Comparison of ENCODE assay signal across 1 cellular context in the genomic region with DNA sequence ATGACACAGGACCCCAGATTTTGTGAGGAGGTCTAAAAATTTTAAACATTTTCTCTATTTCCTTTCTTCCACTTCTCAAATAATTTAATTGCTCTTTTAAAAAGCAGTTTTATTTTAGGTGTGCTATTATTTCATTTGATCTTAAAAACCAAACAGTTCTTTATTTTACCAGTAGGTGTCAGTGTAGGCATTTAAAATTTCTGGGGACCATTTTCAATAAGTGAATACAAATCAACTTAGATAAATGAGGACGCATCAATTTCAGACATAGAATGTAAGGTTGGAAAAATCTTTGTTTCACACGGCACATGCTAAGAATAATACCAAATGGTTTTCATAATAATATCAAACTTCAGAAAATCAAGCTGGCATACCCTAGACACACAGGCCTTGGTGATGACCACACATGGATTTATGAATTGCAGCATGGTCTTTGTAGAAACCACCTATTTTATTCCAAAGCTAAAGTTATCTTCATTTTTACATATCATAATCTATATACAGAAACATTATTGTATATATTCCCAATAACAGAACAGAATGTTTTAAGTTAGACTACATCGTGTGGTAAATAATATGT.
A peak's percentile ranks its signal among the peaks of the same experiment; 100 is the strongest.
TF ChIP-seq lines count a peak whose summit lies in the region.

No MANE protein-coding gene starts in this region.

TF ChIP-seq in K562, 482 proteins besides CTCF, POLR2A, EP300 and RAD21 (continued from another document):
- TF ChIP-seq, protein P1, sequence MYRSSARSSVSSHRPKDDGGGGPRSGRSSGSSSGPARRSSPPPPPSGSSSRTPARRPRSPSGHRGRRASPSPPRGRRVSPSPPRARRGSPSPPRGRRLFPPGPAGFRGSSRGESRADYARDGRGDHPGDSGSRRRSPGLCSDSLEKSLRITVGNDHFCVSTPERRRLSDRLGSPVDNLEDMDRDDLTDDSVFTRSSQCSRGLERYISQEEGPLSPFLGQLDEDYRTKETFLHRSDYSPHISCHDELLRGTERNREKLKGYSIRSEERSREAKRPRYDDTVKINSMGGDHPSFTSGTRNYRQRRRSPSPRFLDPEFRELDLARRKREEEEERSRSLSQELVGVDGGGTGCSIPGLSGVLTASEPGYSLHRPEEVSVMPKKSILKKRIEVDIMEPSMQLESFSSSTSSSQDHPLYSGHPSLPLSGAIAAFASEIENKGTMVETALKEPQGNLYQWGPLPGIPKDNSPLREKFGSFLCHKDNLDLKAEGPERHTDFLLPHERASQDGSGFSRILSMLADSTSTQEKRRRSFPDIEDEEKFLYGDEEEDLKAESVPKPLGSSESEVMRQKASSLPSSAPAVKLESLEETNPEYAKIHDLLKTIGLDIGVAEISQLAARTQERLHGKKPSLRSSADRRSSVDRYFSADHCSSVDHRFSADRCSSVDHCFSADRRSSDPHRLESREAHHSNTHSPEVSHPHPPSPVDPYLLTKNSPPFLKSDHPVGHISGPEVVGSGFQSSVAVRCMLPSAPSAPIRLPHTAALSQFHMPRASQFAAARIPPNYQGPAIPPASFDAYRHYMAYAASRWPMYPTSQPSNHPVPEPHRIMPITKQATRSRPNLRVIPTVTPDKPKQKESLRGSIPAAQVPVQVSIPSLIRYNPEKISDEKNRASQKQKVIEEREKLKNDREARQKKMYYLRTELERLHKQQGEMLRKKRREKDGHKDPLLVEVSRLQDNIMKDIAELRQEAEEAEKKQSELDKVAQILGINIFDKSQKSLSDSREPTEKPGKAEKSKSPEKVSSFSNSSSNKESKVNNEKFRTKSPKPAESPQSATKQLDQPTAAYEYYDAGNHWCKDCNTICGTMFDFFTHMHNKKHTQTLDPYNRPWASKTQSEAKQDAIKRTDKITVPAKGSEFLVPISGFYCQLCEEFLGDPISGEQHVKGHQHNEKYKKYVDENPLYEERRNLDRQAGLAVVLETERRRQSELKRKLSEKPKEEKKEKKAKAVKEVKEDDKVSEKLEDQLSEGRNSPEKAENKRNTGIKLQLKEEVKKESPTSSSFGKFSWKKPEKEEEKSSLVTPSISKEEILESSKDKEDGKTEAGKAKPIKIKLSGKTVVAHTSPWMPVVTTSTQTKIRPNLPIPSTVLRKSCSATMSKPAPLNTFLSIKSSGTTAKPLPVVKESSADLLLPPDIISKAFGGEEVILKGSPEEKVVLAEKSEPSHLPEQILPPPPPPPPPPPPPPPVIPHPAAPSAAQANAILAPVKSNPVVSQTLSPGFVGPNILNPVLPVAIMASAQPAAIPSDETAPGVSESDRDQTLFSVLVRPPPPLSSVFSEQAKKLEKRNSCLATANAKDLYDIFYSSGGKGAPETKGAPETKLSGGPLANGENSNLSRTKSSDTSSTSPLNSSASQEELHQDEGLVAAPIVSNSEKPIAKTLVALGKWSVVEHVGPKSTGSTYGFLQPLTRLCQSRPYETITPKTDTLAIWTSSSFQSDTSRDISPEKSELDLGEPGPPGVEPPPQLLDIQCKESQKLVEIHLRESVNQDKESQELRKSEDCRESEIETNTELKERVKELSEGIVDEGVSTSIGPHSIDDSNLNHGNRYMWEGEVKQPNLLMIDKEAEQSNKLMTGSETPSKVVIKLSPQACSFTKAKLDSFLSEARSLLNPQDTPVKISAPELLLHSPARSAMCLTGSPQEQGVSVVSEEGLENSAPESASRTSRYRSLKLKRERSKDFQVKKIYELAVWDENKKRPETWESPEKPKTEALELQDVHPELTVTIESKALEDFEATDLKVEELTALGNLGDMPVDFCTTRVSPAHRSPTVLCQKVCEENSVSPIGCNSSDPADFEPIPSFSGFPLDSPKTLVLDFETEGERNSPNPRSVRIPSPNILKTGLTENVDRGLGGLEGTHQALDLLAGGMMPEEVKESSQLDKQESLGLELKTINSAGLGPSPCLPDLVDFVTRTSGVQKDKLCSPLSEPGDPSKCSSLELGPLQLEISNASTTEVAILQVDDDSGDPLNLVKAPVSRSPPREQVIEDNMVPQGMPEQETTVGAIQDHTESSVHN (IDR thresholded peaks at IDR 0.05; ENCODE audit: borderline replicate concordance in 1 of 2, low read depth in 1 of 2): peak in 1 of 2 experiments; percentile 28; a peak in 1 of 4 replicates
- TF ChIP-seq, protein P2, sequence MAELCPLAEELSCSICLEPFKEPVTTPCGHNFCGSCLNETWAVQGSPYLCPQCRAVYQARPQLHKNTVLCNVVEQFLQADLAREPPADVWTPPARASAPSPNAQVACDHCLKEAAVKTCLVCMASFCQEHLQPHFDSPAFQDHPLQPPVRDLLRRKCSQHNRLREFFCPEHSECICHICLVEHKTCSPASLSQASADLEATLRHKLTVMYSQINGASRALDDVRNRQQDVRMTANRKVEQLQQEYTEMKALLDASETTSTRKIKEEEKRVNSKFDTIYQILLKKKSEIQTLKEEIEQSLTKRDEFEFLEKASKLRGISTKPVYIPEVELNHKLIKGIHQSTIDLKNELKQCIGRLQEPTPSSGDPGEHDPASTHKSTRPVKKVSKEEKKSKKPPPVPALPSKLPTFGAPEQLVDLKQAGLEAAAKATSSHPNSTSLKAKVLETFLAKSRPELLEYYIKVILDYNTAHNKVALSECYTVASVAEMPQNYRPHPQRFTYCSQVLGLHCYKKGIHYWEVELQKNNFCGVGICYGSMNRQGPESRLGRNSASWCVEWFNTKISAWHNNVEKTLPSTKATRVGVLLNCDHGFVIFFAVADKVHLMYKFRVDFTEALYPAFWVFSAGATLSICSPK (IDR thresholded peaks at IDR 0.05; ENCODE audit: borderline replicate concordance): no peak
- no peak for TF ChIP-seq ZSCAN29 (IDR thresholded peaks at IDR 0.05)
